ENCODE assay signal across 22 cellular contexts in genomic region chr7:47931005-47931787, GRCh38.
"Had no signal": no experiment of that assay in that cellular context is flagged by ENCODE, and none has a peak within 500 bp of the region (broad histone marks: within the 10 kb centered on the region; RNA-seq: fewer than 3 reads in every experiment).

No MANE protein-coding gene starts in this region.

- H3K4me1 Mint-ChIP-seq: immature natural killer cell, natural killer cell had no signal

- H3K9me3 ChIP-seq: colonic mucosa, esophagus muscularis mucosa, pancreas, psoas muscle, right atrium auricular region, thyroid gland, upper lobe of right lung had no signal

- H3K27me3 Mint-ChIP-seq: activated CD4-positive, alpha-beta memory T cell treated with anti-CD3 and anti-CD28 coated beads for 36 hours; brain; effector memory CD8-positive, alpha-beta T cell had no signal

- H3K27me3 ChIP-seq: colonic mucosa, dorsolateral prefrontal cortex, esophagus muscularis mucosa, pancreas, right atrium auricular region, thyroid gland, upper lobe of right lung had no signal

- H3K36me3 Mint-ChIP-seq: activated CD4-positive, alpha-beta memory T cell treated with anti-CD3 and anti-CD28 coated beads for 36 hours; natural killer cell had no signal

- DNase-seq: activated CD4-positive, alpha-beta memory T cell treated with anti-CD3 and anti-CD28 coated beads for 36 hours; activated CD4-positive, alpha-beta T cell treated with anti-CD3 and anti-CD28 coated beads for 48 hours; activated effector memory CD4-positive, alpha-beta T cell treated with Interleukin-2 at 50 U/mL for 16 hours; activated naive CD4-positive, alpha-beta T cell treated with anti-CD3 and anti-CD28 coated beads for 36 hours; activated T-cell treated with anti-CD3 and anti-CD28 coated beads, Interleukin-2, amount 50 U/mL, for 72 hours; central memory CD4-positive, alpha-beta T cell; colonic mucosa; dorsolateral prefrontal cortex; effector memory CD8-positive, alpha-beta T cell; immature natural killer cell; natural killer cell; pancreas; psoas muscle; stimulated activated CD4-positive, alpha-beta T cell treated with anti-CD3 and anti-CD28 coated beads, Interleukin-12 subunit alpha, Interleukin-12 subunit beta, amount 100 ng/mL, for 4 hours; stimulated activated CD4-positive, alpha-beta T cell treated with anti-CD3 and anti-CD28 coated beads, Interleukin-4, amount 100 ng/mL, for 4 hours; stimulated activated naive CD8-positive, alpha-beta T cell treated with anti-CD3 and anti-CD28 coated beads, Interleukin-15, Interleukin-2, amounts not matched to agents 100 U/mL and 50 U/mL, for 24 hours; substantia nigra; thyroid gland; upper lobe of right lung had no signal

- H3K4me3 Mint-ChIP-seq: activated CD4-positive, alpha-beta memory T cell treated with anti-CD3 and anti-CD28 coated beads for 36 hours; activated naive CD4-positive, alpha-beta T cell treated with anti-CD3 and anti-CD28 coated beads for 36 hours; activated T-cell treated with anti-CD3 and anti-CD28 coated beads, Interleukin-2, amount 50 U/mL, for 72 hours; brain; effector memory CD8-positive, alpha-beta T cell; immature natural killer cell; natural killer cell had no signal

- H3K36me3 ChIP-seq: colonic mucosa, pancreas, right atrium auricular region, thyroid gland, upper lobe of right lung had no signal

- H3K27ac Mint-ChIP-seq: activated CD4-positive, alpha-beta memory T cell treated with anti-CD3 and anti-CD28 coated beads for 36 hours; activated naive CD4-positive, alpha-beta T cell treated with anti-CD3 and anti-CD28 coated beads for 36 hours; activated T-cell treated with anti-CD3 and anti-CD28 coated beads, Interleukin-2, amount 50 U/mL, for 72 hours; effector memory CD8-positive, alpha-beta T cell; immature natural killer cell; natural killer cell had no signal

- H3K9me3 Mint-ChIP-seq: activated CD4-positive, alpha-beta memory T cell treated with anti-CD3 and anti-CD28 coated beads for 36 hours; brain; effector memory CD8-positive, alpha-beta T cell; natural killer cell had no signal

- H3K4me3 ChIP-seq: colonic mucosa, dorsolateral prefrontal cortex, esophagus muscularis mucosa, pancreas, psoas muscle, right atrium auricular region, thyroid gland, upper lobe of right lung had no signal

- H3K4me1 ChIP-seq: colonic mucosa, esophagus muscularis mucosa, pancreas, psoas muscle, thyroid gland, upper lobe of right lung had no signal

- H3K27ac ChIP-seq: colonic mucosa, esophagus muscularis mucosa, pancreas, psoas muscle, right atrium auricular region, thyroid gland, upper lobe of right lung had no signal
